ENCODE assay signal across 19 cellular contexts in the genomic region with DNA sequence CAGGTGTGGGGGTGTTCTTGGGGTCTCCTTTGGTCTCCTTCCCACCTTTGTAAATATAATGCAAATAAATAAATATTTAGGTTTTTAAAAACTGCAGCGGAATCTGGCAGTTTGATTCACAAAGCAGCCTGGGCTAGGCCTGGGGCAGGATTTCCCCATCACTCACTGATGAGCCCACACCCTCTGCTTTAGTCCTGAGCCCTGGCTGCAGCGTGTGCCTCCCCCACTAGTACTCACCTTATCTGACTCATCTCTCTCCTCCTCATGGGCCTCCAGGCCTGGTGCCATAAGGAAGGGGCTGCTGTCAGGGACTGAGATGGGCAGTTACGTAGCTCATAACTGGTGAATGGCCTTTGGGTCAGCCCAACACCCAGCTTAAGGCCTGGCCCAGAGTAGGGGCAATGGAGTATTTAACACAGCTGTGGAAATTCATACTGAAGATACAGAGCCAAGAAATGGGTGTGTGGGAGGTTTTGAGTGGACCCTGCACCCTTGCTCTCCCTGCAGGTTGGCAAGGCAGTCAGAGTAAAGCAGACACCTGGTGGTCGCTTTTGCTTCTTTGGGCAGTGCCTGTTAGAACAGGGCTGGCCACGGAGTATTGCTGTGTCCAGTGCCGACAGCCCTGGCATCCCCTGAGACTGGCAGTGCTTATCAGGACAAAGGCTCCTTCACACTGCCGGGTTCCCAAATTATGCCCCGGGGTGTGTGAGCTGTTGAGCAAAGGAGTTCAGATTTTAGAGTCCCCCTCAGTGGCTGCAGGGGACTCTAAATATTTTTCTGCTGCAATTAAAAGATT. TPM values are rescaled to one million over a fixed set of nuclear protein-coding genes. Genes with fewer than 3 reads are reported as not detected.
DNase-seq lines count a peak whose midpoint lies in the region; ATAC-seq and TF ChIP-seq lines count a peak whose summit lies in the region.
"Had no signal": no experiment of that assay in that cellular context is flagged by ENCODE, and none has a peak within 500 bp of the region (broad histone marks: within the 10 kb centered on the region; RNA-seq: fewer than 3 reads in every experiment).

No MANE protein-coding gene starts in this region.

- POLR2A ChIA-PET in RWPE1 (lab: Yijun Ruan, JAX; ENCODE audit: low non-redundant PET) = no interaction called here

- ATAC-seq in HG02981 (IDR thresholded peaks at IDR 0.05; ENCODE audit: unreplicated experiment) = peak; percentile 74
- ATAC-seq in foreskin keratinocyte = peak; percentile 95
- ATAC-seq in HG02623 (IDR thresholded peaks at IDR 0.05; ENCODE audit: unreplicated experiment) = no peak

- no peaks in the 10 kb centered on the region for H3K27me3 ChIP-seq in foreskin keratinocyte
- H3K27me3 ChIP-seq: ascending aorta, colonic mucosa, heart left ventricle had no signal

- TF ChIP-seq CTCF in RWPE1 (conservative IDR thresholded peaks at IDR 0.05; ENCODE audit: low read depth) = no peak
- no peak for TF ChIP-seq CTCF in foreskin keratinocyte (conservative IDR thresholded peaks at IDR 0.05)
- no peak for TF ChIP-seq CTCF in GM13977 (IDR thresholded peaks at IDR 0.05; ENCODE audit: extremely low read depth, insufficient read depth, missing control alignments)

- CTCF ChIA-PET in RWPE1 (lab: Yijun Ruan, JAX) = no interaction called here

- DNase-seq in ELR (ENCODE audit: low read depth) = peak; percentile 62
- peak; percentile 71 for DNase-seq in RWPE1 (ENCODE audit: low spot score)
- peak; percentile 29 to 67 for DNase-seq in foreskin keratinocyte
- no peak for DNase-seq in LoVo (ENCODE audit: low spot score)
- no peak for DNase-seq in KG1 (lab: John Stamatoyannopoulos, UW)
- DNase-seq in GM13977 (ENCODE audit: low spot score) = no peak
- DNase-seq: activated CD4-positive, alpha-beta T cell treated with anti-CD3 and anti-CD28 coated beads, Interleukin-2, amount 50 U/mL, for 48 hours; colonic mucosa; erythroblast; GOT3; heart left ventricle; midbrain; NCI-H1105; right cardiac atrium had no signal

- in situ Hi-C loops in GM13977 (cut with MboI; ENCODE audit: low pct_unique_long_range_greater_than_20kb, low sequenced_read_pairs, unreplicated experiment) = no loop called here

- H3K4me1 ChIP-seq in foreskin keratinocyte = peaks cover 2% of the 10 kb centered on the region
- H3K4me1 ChIP-seq: ascending aorta, colonic mucosa had no signal

- H3K27ac ChIP-seq in RWPE1 (no peak overlapping the region), foreskin keratinocyte (no peak overlapping the region)
- H3K27ac ChIP-seq: ascending aorta, colonic mucosa, heart left ventricle, neutrophil, SK-N-MC had no signal

RNA-seq across cellular contexts. Expression of gene AZIN2, which starts 39.7 kb away (rescaled TPM):
- 2.4 and 4.8 TPM in 2 replicates for total RNA-seq in foreskin keratinocyte
- polyA plus RNA-seq in foreskin keratinocyte = 3.1 and 3.4 TPM in 2 replicates

Comparison
In these comparisons a context has a peak if more than half of its experiments do, and no peak if none do; other contexts are left out.
1. DNase-seq: peak in ELR (single experiment), RWPE1 (single experiment) and foreskin keratinocyte (2 of 2); none in LoVo (single experiment), KG1 (single experiment) and GM13977 (single experiment).